23 cellular contexts compared by ENCODE assay signal in the genomic region with DNA sequence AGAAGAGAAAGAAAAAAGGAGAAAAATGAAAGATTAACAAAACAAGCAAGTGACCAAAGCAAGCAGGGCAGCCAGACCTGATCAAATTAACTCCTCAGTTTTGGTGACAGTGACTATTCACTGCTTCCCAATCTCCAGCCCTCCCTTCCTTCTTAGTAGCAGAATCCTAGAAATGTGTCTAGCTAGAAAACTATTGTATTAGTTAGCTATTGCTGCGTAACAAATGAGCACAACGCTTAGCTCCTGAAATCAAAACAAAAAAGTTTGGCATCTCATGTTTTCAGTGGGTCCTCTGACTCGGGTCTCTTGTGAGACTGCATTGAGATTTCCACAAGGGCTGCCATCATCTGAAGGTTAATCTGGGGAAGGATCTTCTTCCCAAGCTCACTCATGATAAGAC.
DNase-seq lines count a peak whose midpoint lies in the region; ATAC-seq, FAIRE-seq and TF ChIP-seq lines count a peak whose summit lies in the region.
"Had no signal": no experiment of that assay in that cellular context is flagged by ENCODE, and none has a peak within 500 bp of the region (broad histone marks: within the 10 kb centered on the region; RNA-seq: fewer than 3 reads in every experiment).

No MANE protein-coding gene starts in this region.

- H3K4me3 Mint-ChIP-seq in activated T-cell treated with anti-CD3 and anti-CD28 coated beads, Interleukin-2, amount 50 U/mL, for 4 hours = no peak overlapping the region
- H3K4me3 Mint-ChIP-seq in glutamatergic neuron (ENCODE audit: unreplicated experiment) = no peak overlapping the region
- H3K4me3 Mint-ChIP-seq in activated T-cell treated with anti-CD3 and anti-CD28 coated beads, Interleukin-2, amount 50 U/mL, for 72 hours = no peak overlapping the region
- H3K4me3 Mint-ChIP-seq: B cell; CD4-positive, alpha-beta T cell; CD8-positive, alpha-beta T cell had no signal

- H3K9me3 Mint-ChIP-seq in activated T-cell treated with anti-CD3 and anti-CD28 coated beads, Interleukin-2, amount 50 U/mL, for 4 hours = no peaks in the 10 kb centered on the region
- H3K9me3 Mint-ChIP-seq in glutamatergic neuron (ENCODE audit: unreplicated experiment) = peaks cover 5% of the 10 kb centered on the region
- H3K9me3 Mint-ChIP-seq in activated T-cell treated with anti-CD3 and anti-CD28 coated beads, Interleukin-2, amount 50 U/mL, for 72 hours = peaks cover 2 to 3% of the 10 kb centered on the region in 2 donors
- H3K9me3 Mint-ChIP-seq: CD8-positive, alpha-beta T cell had no signal

- H3K36me3 Mint-ChIP-seq in activated T-cell treated with anti-CD3 and anti-CD28 coated beads, Interleukin-2, amount 50 U/mL, for 4 hours (ENCODE audit: insufficient read depth) = no peaks in the 10 kb centered on the region
- H3K36me3 Mint-ChIP-seq in glutamatergic neuron (ENCODE audit: unreplicated experiment) = peaks cover 9% of the 10 kb centered on the region
- peaks cover 2% of the 10 kb centered on the region in 2 donors for H3K36me3 Mint-ChIP-seq in activated T-cell treated with anti-CD3 and anti-CD28 coated beads, Interleukin-2, amount 50 U/mL, for 72 hours (ENCODE audit: insufficient read depth in 2 of 2)
- H3K36me3 Mint-ChIP-seq: CD8-positive, alpha-beta T cell had no signal

- no TSS peak for BruUV-seq in HepG2 (replicated peaks; lab: Mats Ljungman, UMichigan)
- no TSS peak for BruUV-seq in K562 (replicated peaks; lab: Mats Ljungman, UMichigan)

- no peaks in the 10 kb centered on the region for H3K27me3 ChIP-seq in HepG2 (ENCODE audit: control insufficient read depth in 1 of 2, insufficient read depth in 2 of 2, low read length in 2 of 2)
- no peaks in the 10 kb centered on the region for H3K27me3 ChIP-seq in right lobe of liver
- peaks cover 0 to 14% of the 10 kb centered on the region in 2 experiments; a peak in 2 of 5 replicates for H3K27me3 ChIP-seq in K562 (ENCODE audit: control insufficient read depth in 2 of 2, insufficient read depth in 2 of 2, low read length in 2 of 2)
- H3K27me3 ChIP-seq: BLaER1 treated with 17β-estradiol and CSF1 and Interleukin-3, amounts not matched to agents 10 nM and 100 nM had no signal

- no peak for ATAC-seq in HepG2
- ATAC-seq in right lobe of liver = no peak
- ATAC-seq in K562 = no peak
- ATAC-seq in activated T-cell treated with anti-CD3 and anti-CD28 coated beads, Interleukin-2, amount 50 U/mL, for 4 hours = no peak
- ATAC-seq in activated T-cell treated with anti-CD3 and anti-CD28 coated beads, Interleukin-2, amount 50 U/mL, for 72 hours (replicated peaks in 1 of 2) = no peak
- ATAC-seq: CD8-positive, alpha-beta T cell had no signal

- H3K27ac ChIP-seq in HepG2 (ENCODE audit: extremely low read length, insufficient read depth, low read length) (no peak overlapping the region), right lobe of liver (no peak overlapping the region), HEK293 (ENCODE audit: extremely low read depth, low read depth, low read length) (no peak overlapping the region), K562 (ENCODE audit: extremely low read depth, low read depth, low read length) (no peak overlapping the region)
- H3K27ac ChIP-seq: BLaER1 treated with 17β-estradiol and CSF1 and Interleukin-3, amounts not matched to agents 10 nM and 100 nM; C4-2B had no signal

- no peak overlapping the region for H3K4me2 ChIP-seq in HepG2 (ENCODE audit: low read depth, low read length)
- no peak overlapping the region for H3K4me2 ChIP-seq in K562 (ENCODE audit: insufficient read depth, low read length)

- POLR2A ChIA-PET in HepG2 (lab: Yijun Ruan, JAX) (interaction anchor here (3.2 kb wide), 1 partner anchor 10 kb away, joined by 14 read pairs; no protein-coding TSS in a partner anchor), HEK293 (lab: Yijun Ruan, JAX) (interaction anchor here (0.7 kb wide), 1 partner anchor 84 kb away, joined by 5 read pairs; no protein-coding TSS in a partner anchor), K562 (lab: Yijun Ruan, JAX) (no interaction called here)

- no peaks in the 10 kb centered on the region for H3K4me1 Mint-ChIP-seq in activated T-cell treated with anti-CD3 and anti-CD28 coated beads, Interleukin-2, amount 50 U/mL, for 4 hours (ENCODE audit: low read depth)
- peaks cover 3% of the 10 kb centered on the region for H3K4me1 Mint-ChIP-seq in glutamatergic neuron (ENCODE audit: low read depth, unreplicated experiment)
- H3K4me1 Mint-ChIP-seq in activated T-cell treated with anti-CD3 and anti-CD28 coated beads, Interleukin-2, amount 50 U/mL, for 72 hours (ENCODE audit: low read depth) = no peaks in the 10 kb centered on the region

- 90% methylated on average over 3 of the region's 3 CpGs for WGBS in HepG2 (ENCODE audit: low lambda C conversion rate)
- 100% methylated on average over 1 of the region's 3 CpGs for WGBS in right lobe of liver (ENCODE audit: insufficient coverage, low coverage, low lambda C conversion rate, missing lambda C conversion rate)
- 41% methylated on average over 3 of the region's 3 CpGs for WGBS in K562 (ENCODE audit: insufficient coverage, low coverage, missing lambda C conversion rate)

- H3K36me3 ChIP-seq in HepG2 (replicated peaks in 1 of 2; ENCODE audit: control insufficient read depth in 1 of 2, insufficient read depth in 2 of 2, low read length in 2 of 2) = no peaks in the 10 kb centered on the region
- H3K36me3 ChIP-seq in right lobe of liver = no peaks in the 10 kb centered on the region
- H3K36me3 ChIP-seq in HEK293 (ENCODE audit: control insufficient read depth in 2 of 2, insufficient read depth in 1 of 2, low read length in 2 of 2) = no peaks in the 10 kb centered on the region
- no peaks in the 10 kb centered on the region for H3K36me3 ChIP-seq in K562 (ENCODE audit: control insufficient read depth, insufficient read depth, low read length)
- H3K36me3 ChIP-seq: BLaER1 treated with 17β-estradiol and CSF1 and Interleukin-3, amounts not matched to agents 10 nM and 100 nM had no signal

- H3K4me3 ChIP-seq in HepG2 (replicated peaks in 1 of 3; ENCODE audit: insufficient read depth in 1 of 3, low read depth in 2 of 3, low read length in 3 of 3) (no peak overlapping the region), right lobe of liver (no peak overlapping the region), HEK293 (ENCODE audit: low read depth, low read length) (no peak overlapping the region), K562 (no peak overlapping the region)
- H3K4me3 ChIP-seq: BLaER1 treated with 17β-estradiol and CSF1 and Interleukin-3, amounts not matched to agents 10 nM and 100 nM had no signal

- intact Hi-C loops in HepG2 (cut with micrococcal nuclease; ENCODE audit: unreplicated experiment) (no loop called here), right lobe of liver (cut with DNase I) (no loop called here), K562 (cut with micrococcal nuclease) (no loop called here)

- no peaks in the 10 kb centered on the region for H3K9me3 ChIP-seq in HepG2 (ENCODE audit: low read length)
- no peaks in the 10 kb centered on the region for H3K9me3 ChIP-seq in right lobe of liver
- no peaks in the 10 kb centered on the region for H3K9me3 ChIP-seq in HEK293 (ENCODE audit: control insufficient read depth, insufficient read depth, low read depth, low read length)
- H3K9me3 ChIP-seq in K562 (replicated peaks; ENCODE audit: control insufficient read depth, insufficient read depth, low read depth, low read length) = peaks cover 2% of the 10 kb centered on the region; the same call in 1 of the 2 replicates
- H3K9me3 ChIP-seq: Caco-2 had no signal

- H3K27me3 Mint-ChIP-seq in activated T-cell treated with anti-CD3 and anti-CD28 coated beads, Interleukin-2, amount 50 U/mL, for 4 hours (ENCODE audit: low read depth) = no peaks in the 10 kb centered on the region
- H3K27me3 Mint-ChIP-seq in glutamatergic neuron (ENCODE audit: unreplicated experiment) = peaks cover 3% of the 10 kb centered on the region
- H3K27me3 Mint-ChIP-seq in activated T-cell treated with anti-CD3 and anti-CD28 coated beads, Interleukin-2, amount 50 U/mL, for 72 hours (ENCODE audit: low read depth) = no peaks in the 10 kb centered on the region
- H3K27me3 Mint-ChIP-seq: B cell; CD4-positive, alpha-beta T cell had no signal

- TF ChIP-seq CTCF in HepG2 (CRISPR knock-in tag; IDR thresholded peaks at IDR 0.05) (no peak), right lobe of liver (IDR thresholded peaks at IDR 0.05) (no peak), HEK293 (tag by site-specific recombination; IDR thresholded peaks at IDR 0.05) (no peak), K562 (IDR thresholded peaks at IDR 0.05 in 2 of 3, conservative IDR thresholded peaks at IDR 0.05 in 1 of 3; ENCODE audit: insufficient read depth in 2 of 3, low read depth in 1 of 3, low read length in 3 of 3) (no peak), glutamatergic neuron (IDR thresholded peaks at IDR 0.05; ENCODE audit: partially characterized antibody, unreplicated experiment) (no peak)

- H3K4me1 ChIP-seq in HepG2 (ENCODE audit: insufficient read depth, low read length) (peaks cover 20% of the 10 kb centered on the region), right lobe of liver (peaks cover 0 to 33% (median 13%) of the 10 kb centered on the region in 4 donors), HEK293 (ENCODE audit: control insufficient read depth, insufficient read depth, low read length) (no peaks in the 10 kb centered on the region), K562 (replicated peaks in 1 of 2; ENCODE audit: control insufficient read depth in 2 of 2, insufficient read depth in 2 of 2, low read length in 2 of 2) (no peaks in the 10 kb centered on the region; a peak in 3 of 5 replicates)
- H3K4me1 ChIP-seq: Caco-2 had no signal

- H4K20me1 ChIP-seq in HepG2 (ENCODE audit: insufficient read depth, low read length) (no peaks in the 10 kb centered on the region), K562 (replicated peaks; ENCODE audit: control insufficient read depth, insufficient read depth, low read length) (no peaks in the 10 kb centered on the region)
- H4K20me1 ChIP-seq: BLaER1 treated with 17β-estradiol and CSF1 and Interleukin-3, amounts not matched to agents 10 nM and 100 nM had no signal

- no peaks in the 10 kb centered on the region for H3K9me1 ChIP-seq in K562 (ENCODE audit: control insufficient read depth, insufficient read depth, low read length)

- no peak overlapping the region for H2AFZ ChIP-seq in HepG2 (ENCODE audit: low read length)
- H2AFZ ChIP-seq in K562 (ENCODE audit: low read depth, low read length) = no peak overlapping the region

- CTCF ChIA-PET in HepG2 (lab: Yijun Ruan, JAX; ENCODE audit: low intra/inter-chr PET ratio, low total read pairs) = no interaction called here
- CTCF ChIA-PET in HEK293 (lab: Yijun Ruan, JAX) = no interaction called here
- CTCF ChIA-PET in K562 (lab: Yijun Ruan, JAX; ENCODE audit: low intra/inter-chr PET ratio) = no interaction called here

- H3K27ac Mint-ChIP-seq in glutamatergic neuron (ENCODE audit: unreplicated experiment) = no peak overlapping the region
- no peak overlapping the region for H3K27ac Mint-ChIP-seq in activated T-cell treated with anti-CD3 and anti-CD28 coated beads, Interleukin-2, amount 50 U/mL, for 72 hours
- H3K27ac Mint-ChIP-seq: CD4-positive, alpha-beta T cell; CD8-positive, alpha-beta T cell had no signal

- in situ Hi-C loops in HepG2 (cut with HindIII; ENCODE audit: extremely low pct_ligation_motif_present, low pct_unique_long_range_greater_than_20kb) = no loop called here
- in situ Hi-C loops in K562 (cut with MboI) = no loop called here

- no peak for FAIRE-seq in HepG2 (lab: Jason Lieb, UNC)
- FAIRE-seq in K562 (lab: Jason Lieb, UNC) = peak; percentile 46
- FAIRE-seq: A204.1, D721Med, G401.6, GM12892, GM18507 had no signal

- no peaks in the 10 kb centered on the region for H3K79me2 ChIP-seq in HepG2 (ENCODE audit: insufficient read depth, low read length)
- no peaks in the 10 kb centered on the region for H3K79me2 ChIP-seq in K562 (ENCODE audit: control insufficient read depth, insufficient read depth, low read length)

- TF ChIP-seq POLR2A in HepG2 (IDR thresholded peaks at IDR 0.05; ENCODE audit: insufficient read depth in 1 of 2, low read depth in 2 of 2, low read length in 2 of 2) (no peak), right lobe of liver (IDR thresholded peaks at IDR 0.05) (no peak), K562 (conservative IDR thresholded peaks at IDR 0.05) (no peak)

- TF ChIP-seq RAD21 in HepG2 (CRISPR knock-in tag; IDR thresholded peaks at IDR 0.05) = no peak
- no peak for TF ChIP-seq RAD21 in K562 (CRISPR knock-in tag; conservative IDR thresholded peaks at IDR 0.05 in 1 of 2, IDR thresholded peaks at IDR 0.05 in 1 of 2)

- TF ChIP-seq EP300 in HepG2 (IDR thresholded peaks at IDR 0.05; ENCODE audit: low read depth in 2 of 2, low read length in 2 of 2) (no peak), HepG2 (CRISPR knock-in tag; IDR thresholded peaks at IDR 0.05; ENCODE audit: borderline replicate concordance) (no peak), K562 (IDR thresholded peaks at IDR 0.05; ENCODE audit: low read length) (no peak)

- DNase-seq in HepG2 (ENCODE audit: low spot score) = no peak
- no peak for DNase-seq in right lobe of liver
- DNase-seq in K562 (ENCODE audit: extremely low read depth in 1 of 4, low spot score in 3 of 4) = no peak
- DNase-seq in activated T-cell treated with anti-CD3 and anti-CD28 coated beads, Interleukin-2, amount 50 U/mL, for 4 hours = no peak
- no peak for DNase-seq in glutamatergic neuron
- no peak for DNase-seq in activated T-cell treated with anti-CD3 and anti-CD28 coated beads, Interleukin-2, amount 50 U/mL, for 72 hours
- DNase-seq: 8988T; AML-193; Caco-2; Calu3; CD4-positive, alpha-beta T cell; CD8-positive, alpha-beta T cell; DMS79 treated with DMSO at 0.1 percent for 48 hours; GF-D8 had no signal

- H3K9ac ChIP-seq in HepG2 (ENCODE audit: insufficient read depth, low read depth, low read length) (no peak overlapping the region), K562 (ENCODE audit: insufficient read depth in 1 of 2, low read depth in 2 of 2, low read length in 2 of 2) (no peak overlapping the region)
- H3K9ac ChIP-seq: BLaER1 treated with 17β-estradiol and CSF1 and Interleukin-3, amounts not matched to agents 10 nM and 100 nM had no signal

Comparison
In these comparisons a context has a peak if more than half of its experiments do, and no peak if none do; other contexts are left out.
1. Of the 241 proteins assayed by ChIP-seq in both HepG2 and K562: peak only in HepG2: none; only in K562: ADNP and ZNF512; in both: none; in neither: 239.